In genomic region chr10:2933041-2933440, GRCh38 we compare ENCODE assay signal across 20 cellular contexts.
DNase-seq lines count a peak whose midpoint lies in the region; ATAC-seq and TF ChIP-seq lines count a peak whose summit lies in the region.
"Had no signal": no experiment of that assay in that cellular context is flagged by ENCODE, and none has a peak within 500 bp of the region (broad histone marks: within the 10 kb centered on the region; RNA-seq: fewer than 3 reads in every experiment).

No MANE protein-coding gene starts in this region.

- no peaks in the 10 kb centered on the region for H3K9me3 Mint-ChIP-seq in stimulated activated naive B cell treated with anti-CD40 and anti-IgM and Interleukin-4, amounts not matched to agents 10 μg/mL and 1 μg/mL and 100 μg/mL, for 72 hours

- H3K36me3 ChIP-seq in right atrium auricular region: no peaks in the 10 kb centered on the region
- no peaks in the 10 kb centered on the region for H3K36me3 ChIP-seq in left ventricle myocardium inferior

- peaks cover 13 to 35% of the 10 kb centered on the region in 2 donors for H3K4me1 Mint-ChIP-seq in stimulated activated naive B cell treated with anti-CD40 and anti-IgM and Interleukin-4, amounts not matched to agents 10 μg/mL and 1 μg/mL and 100 μg/mL, for 72 hours

- intact Hi-C loops in left ventricle myocardium inferior (cut with micrococcal nuclease): no loop called here

- no peak for ATAC-seq in stimulated activated naive B cell treated with anti-CD40 and anti-IgM and Interleukin-4, amounts not matched to agents 10 μg/mL and 1 μg/mL and 100 μg/mL, for 72 hours (replicated peaks)
- ATAC-seq: GM12878, Right ventricle myocardium inferior had no signal

- H3K27ac ChIP-seq in right atrium auricular region (no peak overlapping the region), left ventricle myocardium inferior (replicated peaks) (no peak overlapping the region)
- H3K27ac ChIP-seq: GM23248, PC-9 had no signal

- no peak for TF ChIP-seq CTCF in right atrium auricular region (IDR thresholded peaks at IDR 0.05)
- no peak for TF ChIP-seq CTCF in left ventricle myocardium inferior (IDR thresholded peaks at IDR 0.05; ENCODE audit: borderline replicate concordance)

- H3K27me3 ChIP-seq in right atrium auricular region: no peaks in the 10 kb centered on the region
- peaks cover 93% of the 10 kb centered on the region for H3K27me3 ChIP-seq in left ventricle myocardium inferior (ENCODE audit: low read depth)

- H3K9me3 ChIP-seq in right atrium auricular region (no peaks in the 10 kb centered on the region), left ventricle myocardium inferior (replicated peaks) (no peaks in the 10 kb centered on the region)

- H3K4me3 ChIP-seq in right atrium auricular region (no peak overlapping the region), left ventricle myocardium inferior (no peak overlapping the region)
- H3K4me3 ChIP-seq: GM12878, GM23248, PC-9 had no signal

- peaks cover 17 to 35% of the 10 kb centered on the region in 2 donors for H3K27me3 Mint-ChIP-seq in stimulated activated naive B cell treated with anti-CD40 and anti-IgM and Interleukin-4, amounts not matched to agents 10 μg/mL and 1 μg/mL and 100 μg/mL, for 72 hours

- no peaks in the 10 kb centered on the region for H3K4me1 ChIP-seq in right atrium auricular region
- no peaks in the 10 kb centered on the region for H3K4me1 ChIP-seq in left ventricle myocardium inferior

- DNase-seq in right atrium auricular region (ENCODE audit: low spot score): peak; percentile 44
- DNase-seq in left ventricle myocardium inferior: no peak
- DNase-seq in cerebellar nuclear complex (lab: John Stamatoyannopoulos, UW): peak; percentile 82 to 90
- DNase-seq in kidney tubule cell (ENCODE audit: low spot score): peak; percentile 23
- DNase-seq in stimulated activated naive B cell treated with anti-CD40 and anti-IgM and Interleukin-4, amounts not matched to agents 10 μg/mL and 1 μg/mL and 100 μg/mL, for 72 hours: no peak
- no peak for DNase-seq in SIG-M5 treated with dmso at 0.1 percent for 504 hours (lab: John Stamatoyannopoulos, UW; ENCODE audit: unreplicated experiment)
- no peak for DNase-seq in midbrain (lab: John Stamatoyannopoulos, UW)
- DNase-seq in amniotic stem cell (lab: John Stamatoyannopoulos, UW): no peak
- DNase-seq: 8988T, DND-41, GDM1, GM23248, KBM-7, NCI-H1048, NCI-H1436 treated with DMSO at 0.1 percent for 48 hours, NCI-H2081, NCI-H774, PC-9 had no signal

- peak overlapping the region; percentile 65 for H3K27ac Mint-ChIP-seq in stimulated activated naive B cell treated with anti-CD40 and anti-IgM and Interleukin-4, amounts not matched to agents 10 μg/mL and 1 μg/mL and 100 μg/mL, for 72 hours

- peaks cover 0 to 7% of the 10 kb centered on the region in 2 donors for H3K36me3 Mint-ChIP-seq in stimulated activated naive B cell treated with anti-CD40 and anti-IgM and Interleukin-4, amounts not matched to agents 10 μg/mL and 1 μg/mL and 100 μg/mL, for 72 hours

- H3K4me3 Mint-ChIP-seq in stimulated activated naive B cell treated with anti-CD40 and anti-IgM and Interleukin-4, amounts not matched to agents 10 μg/mL and 1 μg/mL and 100 μg/mL, for 72 hours: no peak overlapping the region

Comparison
In these comparisons a context has a peak if more than half of its experiments do, and no peak if none do; other contexts are left out.
1. DNase-seq: peak in right atrium auricular region (single experiment), cerebellar nuclear complex (2 of 2) and kidney tubule cell (single experiment); none in left ventricle myocardium inferior (single experiment), stimulated activated naive B cell treated with anti-CD40 and anti-IgM and Interleukin-4, amounts not matched to agents 10 μg/mL and 1 μg/mL and 100 μg/mL, for 72 hours (single experiment), SIG-M5 treated with dmso at 0.1 percent for 504 hours (single experiment), midbrain (single experiment) and amniotic stem cell (single experiment).